In the genomic region with DNA sequence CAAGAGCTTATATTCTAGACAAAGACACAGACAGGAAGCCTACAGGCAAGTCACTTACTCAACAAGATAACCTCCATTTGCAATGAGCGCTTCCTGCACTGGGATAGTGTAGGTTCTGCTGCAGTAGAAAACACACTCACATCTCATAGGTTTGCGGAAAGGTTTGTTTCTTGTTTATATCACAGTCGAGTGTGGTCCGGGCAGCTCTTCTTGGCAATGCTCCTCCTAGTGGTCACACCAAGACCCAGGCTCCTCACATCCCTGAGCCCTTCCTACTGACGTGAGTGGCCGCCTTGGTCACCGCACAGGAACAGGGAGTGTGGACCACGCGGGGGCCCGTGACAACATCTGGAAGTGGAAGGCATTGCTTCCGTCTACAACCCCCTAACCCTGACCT, we compare ENCODE assay signal across 9 cellular contexts. TPM values are rescaled to one million over a fixed set of nuclear protein-coding genes. Genes with fewer than 3 reads are reported as not detected.
A peak's percentile ranks its signal among the peaks of the same experiment; 100 is the strongest.
DNase-seq lines count a peak whose midpoint lies in the region; ATAC-seq, FAIRE-seq and TF ChIP-seq lines count a peak whose summit lies in the region.
"Had no signal": no experiment of that assay in that cellular context is flagged by ENCODE, and none has a peak within 500 bp of the region (broad histone marks: within the 10 kb centered on the region; RNA-seq: fewer than 3 reads in every experiment).

No MANE protein-coding gene starts in this region.

- H3K23ac ChIP-seq in H9 (ENCODE audit: insufficient read length, low read depth, low read length): no peak overlapping the region

- no peak overlapping the region for H2BK120ac ChIP-seq in H9 (ENCODE audit: low read depth, low read length, poor library complexity, severe bottlenecking)

- no peaks in the 10 kb centered on the region; the same call in 1 of the 2 replicates for H3K4me1 ChIP-seq in H9 (ENCODE audit: insufficient read depth, low read length)
- H3K4me1 ChIP-seq in keratinocyte (ENCODE audit: control insufficient read depth, extremely low read depth, insufficient read depth, low read length): no peaks in the 10 kb centered on the region

- H4K20me1 ChIP-seq in H9 (ENCODE audit: control insufficient read depth, insufficient read depth, insufficient read length) (no peaks in the 10 kb centered on the region), keratinocyte (ENCODE audit: control insufficient read depth, extremely low read depth, insufficient read depth, low read length) (no peaks in the 10 kb centered on the region)

- no peaks in the 10 kb centered on the region for H3K9me3 ChIP-seq in H9 (ENCODE audit: control insufficient read depth, low read depth, low read length)
- peaks cover 31% of the 10 kb centered on the region for H3K9me3 ChIP-seq in WERI-Rb-1 (ENCODE audit: severe bottlenecking)
- H3K9me3 ChIP-seq in keratinocyte (ENCODE audit: control insufficient read depth, low read depth, low read length): no peaks in the 10 kb centered on the region

- no peaks in the 10 kb centered on the region for H3K36me3 ChIP-seq in WERI-Rb-1
- H3K36me3 ChIP-seq in keratinocyte (ENCODE audit: control insufficient read depth in 2 of 2, extremely low read depth in 1 of 2, insufficient read depth in 2 of 2, low read length in 2 of 2): no peaks in the 10 kb centered on the region

- H3K27me3 ChIP-seq in H9 (ENCODE audit: insufficient read depth, low read length) (no peaks in the 10 kb centered on the region; the same call in 1 of the 2 replicates), WERI-Rb-1 (ENCODE audit: insufficient read depth, low read depth, severe bottlenecking) (no peaks in the 10 kb centered on the region), keratinocyte (ENCODE audit: control insufficient read depth, extremely low read depth, insufficient read depth, low read length) (peaks cover 4% of the 10 kb centered on the region)

- no peak overlapping the region for H2AK5ac ChIP-seq in H9 (ENCODE audit: insufficient read length, low read length)

- peaks cover 2 to 19% (median 7%) of the 10 kb centered on the region in 3 experiments; a peak in 6 of 7 replicates for H3K36me3 Mint-ChIP-seq in H9 (ENCODE audit: insufficient read depth in 1 of 3, low read depth in 3 of 3)

- no peaks in the 10 kb centered on the region for H3K9me1 ChIP-seq in keratinocyte (ENCODE audit: control insufficient read depth, extremely low read depth, insufficient read depth, low read length)

- H3K79me1 ChIP-seq in H9 (ENCODE audit: insufficient read depth, low read depth, low read length, poor library complexity, severe bottlenecking): no peaks in the 10 kb centered on the region

- no peak overlapping the region for H2BK5ac ChIP-seq in H9 (ENCODE audit: insufficient read length, low read length)

- ATAC-seq in HG02759 (IDR thresholded peaks at IDR 0.05; ENCODE audit: unreplicated experiment): no peak

- FAIRE-seq in keratinocyte (lab: Jason Lieb, UNC): no peak

- peak; percentile 77 for TF ChIP-seq CTCF in H9 (conservative IDR thresholded peaks at IDR 0.05)
- peak; percentile 98 for TF ChIP-seq CTCF in WERI-Rb-1 (IDR thresholded peaks at IDR 0.05; ENCODE audit: low read depth, low read length)
- TF ChIP-seq CTCF in keratinocyte (optimal IDR thresholded peaks at IDR 0.05 in 1 of 3, IDR thresholded peaks at IDR 0.05 in 1 of 3, conservative IDR thresholded peaks at IDR 0.05 in 1 of 3; ENCODE audit: extremely low read depth in 1 of 3, insufficient read depth in 2 of 3, low read length in 3 of 3): peak in 2 of 3 experiments; percentile 31 to 35

- H3K23me2 ChIP-seq in H9 (ENCODE audit: insufficient read length, low read depth, low read length, poor library complexity, severe bottlenecking): no peaks in the 10 kb centered on the region

- H4K91ac ChIP-seq in H9 (ENCODE audit: insufficient read length, low read depth, low read length): no peak overlapping the region

- H3K27me3 Mint-ChIP-seq in H9 (ENCODE audit: low read depth): peaks cover 48% of the 10 kb centered on the region

- no peak overlapping the region for H3K14ac ChIP-seq in H9 (ENCODE audit: insufficient read depth, low read length)

- no peak overlapping the region for H3K56ac ChIP-seq in H9 (ENCODE audit: insufficient read length, low read depth, low read length)

- H2AFZ ChIP-seq in H9 (ENCODE audit: low read length): no peak overlapping the region
- H2AFZ ChIP-seq in keratinocyte (ENCODE audit: control insufficient read depth, low read length): no peak overlapping the region

- H4K8ac ChIP-seq in H9 (replicated peaks; ENCODE audit: insufficient read length, low read depth, low read length): no peak overlapping the region

- H3K4ac ChIP-seq in H9 (ENCODE audit: low read depth, low read length): no peak overlapping the region

- H3T11ph ChIP-seq in H9 (ENCODE audit: low read length): no peak overlapping the region

- H2BK12ac ChIP-seq in H9 (ENCODE audit: insufficient read length, low read depth, low read length): no peak overlapping the region

- in situ Hi-C loops in ACHN (cut with HindIII; ENCODE audit: low pct_ligation_motif_present, low pct_unique_long_range_greater_than_20kb, low sequenced_read_pairs): no loop called here

- H3K27ac ChIP-seq in H9 (ENCODE audit: insufficient read length, low read depth, low read length) (no peak overlapping the region), WERI-Rb-1 (peak overlapping the region; percentile 14), keratinocyte (ENCODE audit: control insufficient read depth, insufficient read depth, low read length) (no peak overlapping the region)

- H2BK20ac ChIP-seq in H9 (ENCODE audit: low read depth, low read length, poor library complexity, severe bottlenecking): no peak overlapping the region

- WGBS in H9 (ENCODE audit: extremely low coverage, insufficient read length, low lambda C conversion rate): no CpG with 5 or more reads among the region's 11 CpGs

- no peak overlapping the region for H3K18ac ChIP-seq in H9 (ENCODE audit: insufficient read length, low read depth, low read length)

- no peak overlapping the region for H3K9ac ChIP-seq in H9 (ENCODE audit: extremely low read depth, insufficient read length, low read length)
- no peak overlapping the region for H3K9ac ChIP-seq in keratinocyte (ENCODE audit: control insufficient read depth, extremely low read depth, insufficient read depth, low read length)

- peaks cover 14 to 24% of the 10 kb centered on the region in 2 experiments for H3K9me3 Mint-ChIP-seq in H9

- dilution Hi-C loops in keratinocyte (cut with MboI; ENCODE audit: extremely low pct_ligation_motif_present, low sequenced_read_pairs): no loop called here

- H3K4me3 Mint-ChIP-seq in H9: peak overlapping the region in 1 of 2 experiments; percentile 19; a peak in 2 of 5 replicates

- H3K79me2 ChIP-seq in H9 (ENCODE audit: insufficient read depth, low read length) (no peaks in the 10 kb centered on the region), keratinocyte (ENCODE audit: control insufficient read depth, insufficient read depth, low read length) (no peaks in the 10 kb centered on the region)

- DNase-seq in ACHN: peak; percentile 10
- peak; percentile 83 for DNase-seq in H9
- DNase-seq in WERI-Rb-1: peak; percentile 85
- no peak for DNase-seq in keratinocyte (ENCODE audit: low read depth, low spot score)
- DNase-seq in NCI-H2107 treated with DMSO at 0.1 percent for 48 hours (lab: John Stamatoyannopoulos, UW; ENCODE audit: unreplicated experiment): no peak
- DNase-seq in middle frontal gyrus (ENCODE audit: extremely low spot score, low spot score): no peak
- no peak for DNase-seq in NCI-H2171 treated with DMSO at 0.1 percent for 48 hours (lab: John Stamatoyannopoulos, UW)

- no peak overlapping the region for H3K27ac Mint-ChIP-seq in H9

- H2BK15ac ChIP-seq in H9 (ENCODE audit: low read depth, low read length): no peak overlapping the region

- no peak overlapping the region for H3K4me3 ChIP-seq in WERI-Rb-1 (ENCODE audit: low read depth, low read length)
- H3K4me3 ChIP-seq in keratinocyte (ENCODE audit: control insufficient read depth in 2 of 3, extremely low read depth in 1 of 3, insufficient read depth in 2 of 3, low read depth in 1 of 3, low read length in 3 of 3): no peak overlapping the region

- H3K4me1 Mint-ChIP-seq in H9: peaks cover 19 to 26% of the 10 kb centered on the region in 2 experiments

- H4K5ac ChIP-seq in H9 (ENCODE audit: insufficient read length, low read depth, low read length): no peak overlapping the region

- H3K4me2 ChIP-seq in H9 (ENCODE audit: insufficient read depth, insufficient read length, low read length): peak overlapping the region; percentile 11
- H3K4me2 ChIP-seq in keratinocyte (ENCODE audit: control insufficient read depth, extremely low read depth, insufficient read depth, low read depth, low read length): no peak overlapping the region

RNA-seq across cellular contexts. Expression of gene RBFOX3, which starts 48.0 kb away (rescaled TPM):
- 10.2 and 12.4 TPM in 2 replicates for total RNA-seq in H9 (2021)
- polyA plus RNA-seq in keratinocyte: not detected in 3 replicates
- polyA plus RNA-seq in keratinocyte (2011; ENCODE audit: low read depth): not detected
- not detected in 2 replicates for polyA plus RNA-seq in keratinocyte (2011; cell fraction: cytosol; rRNA removed)
- not detected in 2 replicates for polyA plus RNA-seq in keratinocyte (2011; cell fraction: nucleus; rRNA removed)
- polyA plus RNA-seq in keratinocyte (2012; ENCODE audit: low replicate concordance): 0.34 TPM in 1 of 2 replicates, not detected in the other
- not detected in 3 replicates for polyA minus RNA-seq in keratinocyte
- polyA minus RNA-seq in keratinocyte (2011; cell fraction: cytosol; rRNA and poly(A)+ RNA removed): not detected
- polyA minus RNA-seq in keratinocyte (2011; cell fraction: nucleus; rRNA and poly(A)+ RNA removed): not detected in 2 replicates
- total RNA-seq: activated CD8-positive, alpha-beta memory T cell treated with anti-CD3 and anti-CD28 coated beads for 36 hours had no signal

Comparison
In these comparisons a context has a peak if more than half of its experiments do, and no peak if none do; other contexts are left out.
1. DNase-seq: peak in ACHN (single experiment), H9 (single experiment) and WERI-Rb-1 (single experiment); none in keratinocyte (single experiment), NCI-H2107 treated with DMSO at 0.1 percent for 48 hours (single experiment), middle frontal gyrus (single experiment) and NCI-H2171 treated with DMSO at 0.1 percent for 48 hours (single experiment).
2. CTCF ChIP-seq: peak in every context shown above with its lines; median percentile 98 in WERI-Rb-1; 77 in H9; 33 in keratinocyte.